Comparison of ENCODE assay signal across 8 cellular contexts in genomic region chr16:70770968-70771552, GRCh38. TPM values are rescaled to one million over a fixed set of nuclear protein-coding genes. Genes with fewer than 3 reads are reported as not detected.
A peak's percentile ranks its signal among the peaks of the same experiment; 100 is the strongest.
DNase-seq lines count a peak whose midpoint lies in the region; ATAC-seq and TF ChIP-seq lines count a peak whose summit lies in the region.

No MANE protein-coding gene starts in this region.

- DNase-seq in GM12865 (ENCODE audit: low read depth) (peak; percentile 55), T-helper 17 cell (peak in 2 of 3 donors; percentile 25 to 44), astrocyte of the spinal cord (ENCODE audit: low read depth, low spot score) (peak; percentile 61), iPS-NIHi11 (ENCODE audit: low spot score) (peak; percentile 84)
- peak; percentile 49 for DNase-seq in stimulated activated CD4-positive, alpha-beta T cell treated with anti-CD3 and anti-CD28 coated beads, Interleukin-12 subunit alpha, Interleukin-12 subunit beta, amount 100 ng/mL, for 4 hours

- no peak overlapping the region for H3K4me3 Mint-ChIP-seq in T-helper 17 cell

- peaks cover 2% of the 10 kb centered on the region for H3K36me3 Mint-ChIP-seq in T-helper 17 cell (ENCODE audit: low read depth)

- ATAC-seq in HG03520 (IDR thresholded peaks at IDR 0.05; ENCODE audit: unreplicated experiment): peak; percentile 68
- ATAC-seq in T-helper 17 cell: peak; percentile 70
- ATAC-seq in HG03280 (IDR thresholded peaks at IDR 0.05; ENCODE audit: unreplicated experiment): no peak
- ATAC-seq in HG02571 (IDR thresholded peaks at IDR 0.05; ENCODE audit: unreplicated experiment): no peak

- no peaks in the 10 kb centered on the region for H3K9me3 ChIP-seq in T-helper 17 cell (ENCODE audit: control insufficient read depth, low read length, poor library complexity, severe bottlenecking)

- in situ Hi-C loops in astrocyte of the spinal cord (cut with HindIII; ENCODE audit: low sequenced_read_pairs): no loop called here

- no peak overlapping the region for H3K27ac Mint-ChIP-seq in T-helper 17 cell

- H3K27me3 Mint-ChIP-seq in T-helper 17 cell: no peaks in the 10 kb centered on the region

- no peak overlapping the region for H3K4me3 ChIP-seq in GM12865 (ENCODE audit: low read depth, low read length)
- no peak overlapping the region for H3K4me3 ChIP-seq in astrocyte of the spinal cord (ENCODE audit: low read depth, low read length)

- peak; percentile 90 for TF ChIP-seq CTCF in GM12865 (IDR thresholded peaks at IDR 0.05; ENCODE audit: insufficient read depth, low read depth, low read length, missing control alignments)
- TF ChIP-seq CTCF in astrocyte of the spinal cord (IDR thresholded peaks at IDR 0.05; ENCODE audit: low read depth, low read length): peak; percentile 97

- H3K4me1 Mint-ChIP-seq in T-helper 17 cell: peaks cover 2% of the 10 kb centered on the region

RNA-seq across cellular contexts. Expression of gene VAC14, which starts 29.9 kb away (rescaled TPM):
- 10 to 100 TPM; 36.7 to 38.4 TPM for total RNA-seq in T-helper 17 cell

Comparison
In these comparisons a context has a peak if more than half of its experiments do, and no peak if none do; other contexts are left out.
1. ATAC-seq: peak in HG03520 (single experiment) and T-helper 17 cell (single experiment); none in HG03280 (single experiment) and HG02571 (single experiment).
2. Peak in every context shown above with its lines, with median percentiles within 50 percentile points of each other: DNase-seq.